ENCODE assay signal across 33 cellular contexts in the genomic region with DNA sequence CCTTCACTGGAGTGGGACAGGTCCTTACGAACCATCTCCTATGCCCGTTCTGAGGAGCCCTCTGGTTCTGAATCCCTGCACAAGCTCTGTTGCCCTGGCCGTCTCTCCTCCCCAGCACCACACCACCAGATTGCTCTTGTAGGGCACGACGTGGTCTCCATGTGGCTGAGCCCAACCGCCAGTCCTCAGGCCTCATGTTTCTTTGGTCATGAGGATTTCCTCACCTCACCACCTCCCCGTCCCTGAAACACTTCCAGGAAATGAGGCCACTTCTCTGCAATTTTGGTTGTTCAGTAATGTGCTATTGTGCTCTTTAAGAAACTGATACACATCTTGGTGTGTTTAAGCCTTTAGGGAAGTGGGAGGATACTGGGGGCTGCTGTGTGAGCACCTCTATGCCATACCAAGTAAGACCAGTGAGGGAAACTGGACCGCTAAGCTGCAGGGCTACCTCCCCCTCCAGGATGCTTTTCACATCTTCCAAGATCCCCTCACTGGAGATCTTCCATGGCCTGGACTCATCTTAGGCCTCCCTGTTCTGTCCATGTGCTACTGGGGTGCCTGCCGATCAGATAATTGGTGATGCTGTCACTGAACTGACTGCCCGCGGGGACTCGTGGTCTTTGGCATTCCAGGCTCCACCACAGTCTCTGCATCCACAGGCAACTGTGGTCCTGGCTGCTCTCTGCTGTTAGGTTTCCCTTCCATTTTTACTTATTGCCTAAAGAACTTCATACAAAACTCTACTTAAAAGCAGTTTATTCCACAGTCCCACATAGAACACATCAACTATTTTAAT. TPM values are rescaled to one million over a fixed set of nuclear protein-coding genes. Genes with fewer than 3 reads are reported as not detected.
DNase-seq lines count a peak whose midpoint lies in the region; ATAC-seq and TF ChIP-seq lines count a peak whose summit lies in the region.
"Had no signal": no experiment of that assay in that cellular context is flagged by ENCODE, and none has a peak within 500 bp of the region (broad histone marks: within the 10 kb centered on the region; RNA-seq: fewer than 3 reads in every experiment).

No MANE protein-coding gene starts in this region.

- TF ChIP-seq EP300 in SK-N-SH (IDR thresholded peaks at IDR 0.05; ENCODE audit: borderline replicate concordance in 1 of 2, low read depth in 1 of 2, low read length in 1 of 2): no peak

- no peaks in the 10 kb centered on the region for H3K23me2 ChIP-seq in H9 (ENCODE audit: insufficient read length, low read depth, low read length, poor library complexity, severe bottlenecking)

- H2BK5ac ChIP-seq in H9 (ENCODE audit: insufficient read length, low read length) (no peak overlapping the region), neuronal stem cell (ENCODE audit: low read length) (no peak overlapping the region)

- TF ChIP-seq CTCF in H9 (conservative IDR thresholded peaks at IDR 0.05): no peak
- TF ChIP-seq CTCF in SK-N-SH (IDR thresholded peaks at IDR 0.05): no peak
- no peak for TF ChIP-seq CTCF in neutrophil (IDR thresholded peaks at IDR 0.05)
- no peak for TF ChIP-seq CTCF in nephron progenitor cell (IDR thresholded peaks at IDR 0.05)

- no peaks in the 10 kb centered on the region for H3K9me3 Mint-ChIP-seq in activated CD8-positive, alpha-beta memory T cell treated with anti-CD3 and anti-CD28 coated beads, Interleukin-2, amount 10 ng/mL, durations not matched to agents 7 days and 5 days (ENCODE audit: low read depth)
- H3K9me3 Mint-ChIP-seq in H9 (no peaks in the 10 kb centered on the region), nephron progenitor cell (no peaks in the 10 kb centered on the region)
- H3K9me3 Mint-ChIP-seq: activated T-cell treated with anti-CD3 and anti-CD28 coated beads, Interleukin-2, amount 50 U/mL, for 4 hours; neural crest cell had no signal

- H3T11ph ChIP-seq in H9 (ENCODE audit: low read length): no peak overlapping the region

- POLR2A ChIA-PET in SK-N-SH (lab: Yijun Ruan, JAX): no interaction called here

- H3K4me1 ChIP-seq in H9 (ENCODE audit: insufficient read depth, low read length) (no peaks in the 10 kb centered on the region), SK-N-SH (ENCODE audit: control insufficient read depth in 1 of 2, insufficient read depth in 2 of 2, low read depth in 1 of 2, low read length in 1 of 2) (peaks cover 0 to 6% of the 10 kb centered on the region in 2 experiments; a peak in 3 of 4 replicates), neutrophil (ENCODE audit: control insufficient read depth in 1 of 2, insufficient read depth in 1 of 2, low read depth in 1 of 2, low read length in 1 of 2) (peaks cover 16 to 17% of the 10 kb centered on the region in 2 experiments), neuronal stem cell (ENCODE audit: control insufficient read depth in 2 of 2, insufficient read depth in 1 of 2, low read depth in 1 of 2, low read length in 2 of 2) (peaks cover 0 to 5% of the 10 kb centered on the region in 2 donors)
- H3K4me1 ChIP-seq: adrenal gland, BLaER1, stomach, thyroid gland, vagina had no signal

- no peak overlapping the region for H3K27ac ChIP-seq in H9 (ENCODE audit: insufficient read length, low read depth, low read length)
- no peak overlapping the region for H3K27ac ChIP-seq in SK-N-SH (ENCODE audit: low read depth in 2 of 2, low read length in 1 of 2)
- H3K27ac ChIP-seq in neutrophil: peak overlapping the region; percentile 47
- H3K27ac ChIP-seq in neuronal stem cell (replicated peaks; ENCODE audit: low read length): no peak overlapping the region
- H3K27ac ChIP-seq: adrenal gland, BLaER1, stomach, thyroid gland, vagina had no signal

- ATAC-seq in activated CD8-positive, alpha-beta memory T cell treated with anti-CD3 and anti-CD28 coated beads, Interleukin-2, amount 10 ng/mL, durations not matched to agents 7 days and 5 days: peak; percentile 59
- ATAC-seq: activated T-cell treated with anti-CD3 and anti-CD28 coated beads, Interleukin-2, amount 50 U/mL, for 4 hours; HCT116; HepG2; left colon; right cardiac atrium; T-helper 17 cell had no signal

- H3K14ac ChIP-seq in H9 (ENCODE audit: insufficient read depth, low read length) (no peak overlapping the region), neuronal stem cell (ENCODE audit: low read length) (no peak overlapping the region)

- H4K20me1 ChIP-seq in H9 (ENCODE audit: control insufficient read depth, insufficient read depth, insufficient read length) (no peaks in the 10 kb centered on the region), SK-N-SH (ENCODE audit: insufficient read depth) (no peaks in the 10 kb centered on the region)

- H4K8ac ChIP-seq in H9 (replicated peaks; ENCODE audit: insufficient read length, low read depth, low read length): no peak overlapping the region
- no peak overlapping the region for H4K8ac ChIP-seq in neuronal stem cell (ENCODE audit: low read depth, low read length)

- peak overlapping the region; percentile 29 for H3K27ac Mint-ChIP-seq in activated CD8-positive, alpha-beta memory T cell treated with anti-CD3 and anti-CD28 coated beads, Interleukin-2, amount 10 ng/mL, durations not matched to agents 7 days and 5 days
- peak overlapping the region in 2 of 3 experiments; percentile 15 to 82; a peak in 3 of 7 replicates for H3K27ac Mint-ChIP-seq in H9
- H3K27ac Mint-ChIP-seq in nephron progenitor cell: no peak overlapping the region
- H3K27ac Mint-ChIP-seq: T-helper 17 cell had no signal

- H3K4me3 Mint-ChIP-seq in activated CD8-positive, alpha-beta memory T cell treated with anti-CD3 and anti-CD28 coated beads, Interleukin-2, amount 10 ng/mL, durations not matched to agents 7 days and 5 days: no peak overlapping the region
- no peak overlapping the region for H3K4me3 Mint-ChIP-seq in H9
- H3K4me3 Mint-ChIP-seq in nephron progenitor cell: no peak overlapping the region
- H3K4me3 Mint-ChIP-seq: activated T-cell treated with anti-CD3 and anti-CD28 coated beads, Interleukin-2, amount 50 U/mL, for 4 hours; neural crest cell; T-helper 17 cell had no signal

- no peaks in the 10 kb centered on the region for H3K79me2 ChIP-seq in H9 (ENCODE audit: insufficient read depth, low read length)
- no peaks in the 10 kb centered on the region for H3K79me2 ChIP-seq in SK-N-SH (ENCODE audit: insufficient read depth)

- no peak for TF ChIP-seq RAD21 in SK-N-SH (IDR thresholded peaks at IDR 0.05; ENCODE audit: low read length)

- CTCF ChIA-PET in activated CD8-positive, alpha-beta memory T cell treated with anti-CD3 and anti-CD28 coated beads, Interleukin-2, amount 10 ng/mL, durations not matched to agents 7 days and 5 days (lab: Charles Lee): interaction anchor here (0.5 to 2.1 kb wide), 3 partner anchors 18 to 113 kb away, joined by 3 to 5 read pairs (median 3); no protein-coding TSS in a partner anchor
- CTCF ChIA-PET in SK-N-SH (lab: Yijun Ruan, JAX): interaction anchor here (1.0 kb wide), 1 partner anchor 19 kb away, joined by 4 read pairs; no protein-coding TSS in a partner anchor

- H3K9me2 ChIP-seq in SK-N-SH: no peaks in the 10 kb centered on the region

- H3K27me3 Mint-ChIP-seq in activated CD8-positive, alpha-beta memory T cell treated with anti-CD3 and anti-CD28 coated beads, Interleukin-2, amount 10 ng/mL, durations not matched to agents 7 days and 5 days: no peaks in the 10 kb centered on the region
- peaks cover 74% of the 10 kb centered on the region for H3K27me3 Mint-ChIP-seq in H9 (ENCODE audit: low read depth)
- H3K27me3 Mint-ChIP-seq in nephron progenitor cell (ENCODE audit: low read depth, poor library complexity): peaks cover 35% of the 10 kb centered on the region
- H3K27me3 Mint-ChIP-seq: T-helper 17 cell had no signal

- H3K23ac ChIP-seq in H9 (ENCODE audit: insufficient read length, low read depth, low read length) (no peak overlapping the region), neuronal stem cell (ENCODE audit: low read depth, low read length, poor library complexity) (no peak overlapping the region)

- no peak overlapping the region for H2BK12ac ChIP-seq in H9 (ENCODE audit: insufficient read length, low read depth, low read length)
- H2BK12ac ChIP-seq in neuronal stem cell (ENCODE audit: low read length): no peak overlapping the region

- H3K9me3 ChIP-seq in H9 (ENCODE audit: control insufficient read depth, low read depth, low read length) (no peaks in the 10 kb centered on the region), SK-N-SH (no peaks in the 10 kb centered on the region), neutrophil (no peaks in the 10 kb centered on the region), neuronal stem cell (replicated peaks in 1 of 2; ENCODE audit: control insufficient read depth in 2 of 2, insufficient read depth in 1 of 2, low read depth in 1 of 2, low read length in 2 of 2) (no peaks in the 10 kb centered on the region)
- H3K9me3 ChIP-seq: adrenal gland, BLaER1, stomach, thyroid gland, vagina had no signal

- no peaks in the 10 kb centered on the region for H3F3A ChIP-seq in SK-N-SH (replicated peaks; ENCODE audit: insufficient read depth)

- H3K4me3 ChIP-seq in SK-N-SH (ENCODE audit: low read depth in 2 of 2, low read length in 1 of 2): no peak overlapping the region
- H3K4me3 ChIP-seq in neutrophil (ENCODE audit: low read depth in 1 of 2, low read length in 1 of 2): no peak overlapping the region
- no peak overlapping the region for H3K4me3 ChIP-seq in neuronal stem cell (ENCODE audit: low read length in 2 of 2)
- H3K4me3 ChIP-seq: adrenal gland, BLaER1, stomach, thyroid gland, vagina had no signal

- H3K27me3 ChIP-seq in H9 (ENCODE audit: insufficient read depth, low read length): no peaks in the 10 kb centered on the region; the same call in 1 of the 2 replicates
- no peaks in the 10 kb centered on the region for H3K27me3 ChIP-seq in SK-N-SH (ENCODE audit: insufficient read depth)
- no peaks in the 10 kb centered on the region for H3K27me3 ChIP-seq in neutrophil
- peaks cover 0 to 2% (median under 1%) of the 10 kb centered on the region in 3 experiments for H3K27me3 ChIP-seq in neuronal stem cell (ENCODE audit: control insufficient read depth in 3 of 3, insufficient read depth in 3 of 3, low read depth in 1 of 3, low read length in 3 of 3)
- H3K27me3 ChIP-seq: adrenal gland, BLaER1, stomach, thyroid gland, vagina had no signal

- H3K79me1 ChIP-seq in H9 (ENCODE audit: insufficient read depth, low read depth, low read length, poor library complexity, severe bottlenecking): no peaks in the 10 kb centered on the region
- no peaks in the 10 kb centered on the region for H3K79me1 ChIP-seq in neuronal stem cell (ENCODE audit: low read depth, low read length)

- WGBS in H9 (ENCODE audit: extremely low coverage, insufficient read length, low lambda C conversion rate): no CpG with 5 or more reads among the region's 12 CpGs
- WGBS in SK-N-SH (ENCODE audit: low lambda C conversion rate): 70% methylated on average over 10 of the region's 12 CpGs
- no CpG with 5 or more reads among the region's 12 CpGs for WGBS in neuronal stem cell (ENCODE audit: extremely low coverage in 2 of 2, insufficient read length in 2 of 2, insufficient replicate concordance in 1 of 2), 2 donors

- H3K56ac ChIP-seq in H9 (ENCODE audit: insufficient read length, low read depth, low read length): no peak overlapping the region

- peaks cover 1% of the 10 kb centered on the region for H3K36me3 Mint-ChIP-seq in activated CD8-positive, alpha-beta memory T cell treated with anti-CD3 and anti-CD28 coated beads, Interleukin-2, amount 10 ng/mL, durations not matched to agents 7 days and 5 days
- no peaks in the 10 kb centered on the region; a peak in 1 of 7 replicates for H3K36me3 Mint-ChIP-seq in H9 (ENCODE audit: insufficient read depth in 1 of 3, low read depth in 3 of 3)
- no peaks in the 10 kb centered on the region for H3K36me3 Mint-ChIP-seq in nephron progenitor cell (ENCODE audit: low read depth)

- H4K5ac ChIP-seq in H9 (ENCODE audit: insufficient read length, low read depth, low read length): no peak overlapping the region

- no peak overlapping the region for H3K4me2 ChIP-seq in H9 (ENCODE audit: insufficient read depth, insufficient read length, low read length)
- no peak overlapping the region for H3K4me2 ChIP-seq in SK-N-SH
- no peak overlapping the region for H3K4me2 ChIP-seq in neuronal stem cell (ENCODE audit: insufficient read depth, low read length, poor library complexity, severe bottlenecking)
- H3K4me2 ChIP-seq: BLaER1 had no signal

- no peak overlapping the region for H2BK15ac ChIP-seq in H9 (ENCODE audit: low read depth, low read length)
- H2BK15ac ChIP-seq in neuronal stem cell (ENCODE audit: low read length): no peak overlapping the region

- no peak overlapping the region for H2AFZ ChIP-seq in H9 (ENCODE audit: low read length)
- no peak overlapping the region for H2AFZ ChIP-seq in SK-N-SH (ENCODE audit: low read depth)
- H2AFZ ChIP-seq in neuronal stem cell (ENCODE audit: low read length): no peak overlapping the region

- H3K36me3 ChIP-seq in SK-N-SH (replicated peaks in 1 of 2; ENCODE audit: control insufficient read depth in 1 of 2, insufficient read depth in 2 of 2, low read length in 1 of 2): no peaks in the 10 kb centered on the region
- no peaks in the 10 kb centered on the region for H3K36me3 ChIP-seq in neutrophil
- no peaks in the 10 kb centered on the region for H3K36me3 ChIP-seq in neuronal stem cell (replicated peaks in 1 of 2; ENCODE audit: control insufficient read depth in 2 of 2, insufficient read depth in 2 of 2, low read length in 2 of 2)
- H3K36me3 ChIP-seq: adrenal gland, BLaER1, thyroid gland, vagina had no signal

- H3K9ac ChIP-seq in H9 (ENCODE audit: extremely low read depth, insufficient read length, low read length) (no peak overlapping the region), SK-N-SH (no peak overlapping the region), neuronal stem cell (ENCODE audit: low read depth, low read length, poor library complexity) (no peak overlapping the region)
- H3K9ac ChIP-seq: BLaER1 had no signal

- peaks cover 43% of the 10 kb centered on the region for H3K4me1 Mint-ChIP-seq in activated CD8-positive, alpha-beta memory T cell treated with anti-CD3 and anti-CD28 coated beads, Interleukin-2, amount 10 ng/mL, durations not matched to agents 7 days and 5 days
- H3K4me1 Mint-ChIP-seq in H9 (no peaks in the 10 kb centered on the region), nephron progenitor cell (no peaks in the 10 kb centered on the region)
- H3K4me1 Mint-ChIP-seq: neural crest cell had no signal

- H4K91ac ChIP-seq in H9 (ENCODE audit: insufficient read length, low read depth, low read length): no peak overlapping the region
- H4K91ac ChIP-seq in neuronal stem cell (ENCODE audit: low read depth, low read length, poor library complexity): no peak overlapping the region

- H3K4ac ChIP-seq in H9 (ENCODE audit: low read depth, low read length): no peak overlapping the region
- H3K4ac ChIP-seq in neuronal stem cell (ENCODE audit: low read length): no peak overlapping the region

- H2AK5ac ChIP-seq in H9 (ENCODE audit: insufficient read length, low read length) (no peak overlapping the region), neuronal stem cell (ENCODE audit: low read depth, low read length) (no peak overlapping the region)

- peak; percentile 79 for DNase-seq in activated CD8-positive, alpha-beta memory T cell treated with anti-CD3 and anti-CD28 coated beads, Interleukin-2, amount 10 ng/mL, durations not matched to agents 7 days and 5 days
- DNase-seq in activated CD8-positive, alpha-beta memory T cell treated with anti-CD3 and anti-CD28 coated beads, Interleukin-2, amount 50 U/mL, for 48 hours: no peak
- DNase-seq in H9 (no peak), SK-N-SH (peak; percentile 58), RKO (ENCODE audit: low spot score) (no peak), neuronal stem cell (ENCODE audit: low spot score) (no peak), nephron progenitor cell (no peak)
- DNase-seq: activated CD4-positive, CD25-positive, alpha-beta regulatory T cell treated with anti-CD3 and anti-CD28 coated beads, Interleukin-2, amount 50 U/mL, for 72 hours; activated T-cell treated with anti-CD3 and anti-CD28 coated beads, Interleukin-2, amount 50 U/mL, for 4 hours; adrenal gland; central memory CD4-positive, alpha-beta T cell; erythroblast; left colon; NCI-H1092; NCI-H187; NCI-H446 treated with DMSO at 0.1 percent for 48 hours; NCI-H774; posterior cingulate gyrus; right cardiac atrium; stimulated activated CD4-positive, alpha-beta T cell treated with anti-CD3 and anti-CD28 coated beads, Interleukin-1b, Interleukin-23, amount 100 ng/mL, for 48 hours; stomach; T-helper 17 cell; thyroid gland had no signal

- H3K18ac ChIP-seq in H9 (ENCODE audit: insufficient read length, low read depth, low read length) (no peak overlapping the region), neuronal stem cell (ENCODE audit: low read length) (no peak overlapping the region)

- no peak overlapping the region for H2BK20ac ChIP-seq in H9 (ENCODE audit: low read depth, low read length, poor library complexity, severe bottlenecking)

- H2BK120ac ChIP-seq in H9 (ENCODE audit: low read depth, low read length, poor library complexity, severe bottlenecking): no peak overlapping the region
- H2BK120ac ChIP-seq in neuronal stem cell (ENCODE audit: low read depth, low read length): no peak overlapping the region

RNA-seq across cellular contexts. Expression of a gene that starts 21.9 kb away (rescaled TPM):
- under 1 TPM in 1 of 2 experiments, not detected in 1; 0.23 TPM for total RNA-seq in activated CD8-positive, alpha-beta memory T cell treated with anti-CD3 and anti-CD28 coated beads, Interleukin-2, amount 10 ng/mL, durations not matched to agents 7 days and 5 days
- not detected in 2 replicates for total RNA-seq in H9 (2021)
- 0.21 and 0.41 TPM in 2 replicates for polyA plus RNA-seq in SK-N-SH (2012; rRNA removed)
- 0.10 and 0.12 TPM in 2 replicates for polyA plus RNA-seq in SK-N-SH (2012; cell fraction: cytosol; rRNA removed)
- 2.4 and 2.6 TPM in 2 replicates for polyA plus RNA-seq in SK-N-SH (2012; cell fraction: nucleus; rRNA removed)
- 0.26 TPM for polyA plus RNA-seq in neuronal stem cell (2013, experiment 1 of 2)
- polyA plus RNA-seq in neuronal stem cell (2013, experiment 2 of 2): 0.26 TPM
- total RNA-seq: glomerular endothelial cell, LHCN-M2, lung microvascular endothelial cell, neural crest cell, SK-MEL-5, vagina had no signal

RNA-seq across cellular contexts. Expression of a gene that starts 30.1 kb away (rescaled TPM):
- 1 to 10 TPM in 1 of 2 experiments, under 1 TPM in 1; 0.42 to 2.0 TPM for total RNA-seq in activated CD8-positive, alpha-beta memory T cell treated with anti-CD3 and anti-CD28 coated beads, Interleukin-2, amount 10 ng/mL, durations not matched to agents 7 days and 5 days
- not detected in 2 replicates for total RNA-seq in H9 (2021)
- not detected in 2 replicates for polyA plus RNA-seq in SK-N-SH (2012; rRNA removed)
- polyA plus RNA-seq in SK-N-SH (2012; cell fraction: cytosol; rRNA removed): not detected in 2 replicates
- 0.22 TPM in 1 of 2 replicates, not detected in the other for polyA plus RNA-seq in SK-N-SH (2012; cell fraction: nucleus; rRNA removed)
- not detected for polyA plus RNA-seq in neuronal stem cell (2013, experiment 1 of 2)
- polyA plus RNA-seq in neuronal stem cell (2013, experiment 2 of 2): not detected
- total RNA-seq: activated T-cell treated with anti-CD3 and anti-CD28 coated beads, Interleukin-2, amount 50 U/mL, for 4 hours; adrenal gland; glomerular endothelial cell; HepG2; left colon; LHCN-M2; lung microvascular endothelial cell; neural crest cell; right cardiac atrium; SK-MEL-5; T-helper 17 cell; thyroid gland; vagina had no signal
- polyA plus RNA-seq: HepG2, right cardiac atrium, stomach had no signal

Comparison
In these comparisons a context has a peak if more than half of its experiments do, and no peak if none do; other contexts are left out.
1. DNase-seq: peak in activated CD8-positive, alpha-beta memory T cell treated with anti-CD3 and anti-CD28 coated beads, Interleukin-2, amount 10 ng/mL, durations not matched to agents 7 days and 5 days (single experiment) and SK-N-SH (single experiment); none in activated CD8-positive, alpha-beta memory T cell treated with anti-CD3 and anti-CD28 coated beads, Interleukin-2, amount 50 U/mL, for 48 hours (single experiment), H9 (single experiment), RKO (single experiment), neuronal stem cell (single experiment) and nephron progenitor cell (single experiment).